15 cellular contexts compared by ENCODE assay signal in genomic region chr2:173958198-173958846, GRCh38. TPM values are rescaled to one million over a fixed set of nuclear protein-coding genes. Genes with fewer than 3 reads are reported as not detected.
DNase-seq lines count a peak whose midpoint lies in the region; ATAC-seq and TF ChIP-seq lines count a peak whose summit lies in the region.
"Had no signal": no experiment of that assay in that cellular context is flagged by ENCODE, and none has a peak within 500 bp of the region (broad histone marks: within the 10 kb centered on the region; RNA-seq: fewer than 3 reads in every experiment).

No MANE protein-coding gene starts in this region.

- no peak for ATAC-seq in activated CD4-positive, alpha-beta T cell treated with anti-CD3 and anti-CD28 coated beads for 36 hours
- ATAC-seq in Panc1 (no peak), gastrocnemius medialis (no peak), GM21717 (IDR thresholded peaks at IDR 0.05; ENCODE audit: unreplicated experiment) (no peak), HG03354 (IDR thresholded peaks at IDR 0.05; ENCODE audit: poor library complexity, severe bottlenecking, unreplicated experiment) (no peak), left lung (no peak)
- no peak for ATAC-seq in effector memory CD8-positive, alpha-beta T cell (replicated peaks)

- H3K27ac ChIP-seq in Panc1 (ENCODE audit: low read length) (peak overlapping the region; percentile 15; the same call in 1 of the 2 replicates), gastrocnemius medialis (peak overlapping the region in 3 of 4 donors; percentile 1 to 100 (median 98)), left lung (no peak overlapping the region)

- POLR2A ChIA-PET in activated CD4-positive, alpha-beta T cell treated with anti-CD3 and anti-CD28 coated beads for 36 hours (lab: Charles Lee), result interaction anchor here (0.6 to 0.8 kb wide), 2 partner anchors 13 to 437 kb away, joined by 4 read pairs; partner anchors contain the start of gene SCRN3
- POLR2A ChIA-PET in Panc1 (lab: Charles Lee), result interaction anchor here (0.7 kb wide), 1 partner anchor 15 kb away, joined by 4 read pairs; no protein-coding TSS in a partner anchor

- no peak for TF ChIP-seq CTCF in Panc1 (IDR thresholded peaks at IDR 0.05)
- TF ChIP-seq CTCF in gastrocnemius medialis (IDR thresholded peaks at IDR 0.05 in 4 of 5, conservative IDR thresholded peaks at IDR 0.05 in 1 of 5), result no peak
- TF ChIP-seq CTCF in left lung (IDR thresholded peaks at IDR 0.05), result no peak

- intact Hi-C loops in activated CD4-positive, alpha-beta T cell treated with anti-CD3 and anti-CD28 coated beads for 36 hours (cut with DNase I, micrococcal nuclease), result no loop called here
- intact Hi-C loops in Panc1 (cut with micrococcal nuclease; ENCODE audit: unreplicated experiment) (no loop called here), gastrocnemius medialis (cut with DNase I; ENCODE audit: low total_unique reads) (loop anchor here (10.0 kb wide), 1 partner anchor 386 kb away; no protein-coding TSS in a partner anchor), left lung (cut with DNase I) (no loop called here)

- TF ChIP-seq POLR2A in gastrocnemius medialis (IDR thresholded peaks at IDR 0.05), result no peak

- peaks cover 43% of the 10 kb centered on the region for H3K4me1 ChIP-seq in Panc1 (ENCODE audit: control insufficient read depth, insufficient read depth, low read length)
- H3K4me1 ChIP-seq in gastrocnemius medialis, result peaks cover 82 to 83% of the 10 kb centered on the region in 2 donors
- peaks cover 16 to 95% of the 10 kb centered on the region in 2 donors for H3K4me1 ChIP-seq in left lung

- no peaks in the 10 kb centered on the region for H3K9me3 Mint-ChIP-seq in activated CD4-positive, alpha-beta T cell treated with anti-CD3 and anti-CD28 coated beads for 36 hours (ENCODE audit: low read depth)
- H3K9me3 Mint-ChIP-seq in effector memory CD8-positive, alpha-beta T cell, result no peaks in the 10 kb centered on the region

- CTCF ChIA-PET in activated CD4-positive, alpha-beta T cell treated with anti-CD3 and anti-CD28 coated beads for 36 hours (lab: Charles Lee), result interaction anchor here (0.5 to 1.6 kb wide), 3 partner anchors 11 to 30 kb away, joined by 3 read pairs; no protein-coding TSS in a partner anchor
- CTCF ChIA-PET in Panc1 (lab: Charles Lee), result interaction anchor here (0.7 kb wide), 1 partner anchor 290 kb away, joined by 3 read pairs; no protein-coding TSS in a partner anchor

- H3K27me3 ChIP-seq in Panc1 (ENCODE audit: control insufficient read depth, insufficient read depth, low read length) (no peaks in the 10 kb centered on the region), gastrocnemius medialis (no peaks in the 10 kb centered on the region), left lung (no peaks in the 10 kb centered on the region)

- no peak overlapping the region for H3K4me3 ChIP-seq in Panc1 (ENCODE audit: low read depth in 2 of 2, low read length in 2 of 2)
- H3K4me3 ChIP-seq in gastrocnemius medialis, result no peak overlapping the region
- H3K4me3 ChIP-seq in left lung, result no peak overlapping the region

- H3K27ac Mint-ChIP-seq in activated CD4-positive, alpha-beta T cell treated with anti-CD3 and anti-CD28 coated beads for 36 hours, result no peak overlapping the region
- H3K27ac Mint-ChIP-seq in effector memory CD8-positive, alpha-beta T cell, result peak overlapping the region in 1 of 2 donors; percentile 23

- H3K36me3 ChIP-seq in Panc1 (ENCODE audit: control insufficient read depth, insufficient read depth, low read length) (peaks cover 30% of the 10 kb centered on the region), gastrocnemius medialis (peaks cover 0 to 20% of the 10 kb centered on the region in 2 donors), left lung (peaks cover 0 to 22% of the 10 kb centered on the region in 2 donors)

- peaks cover 9% of the 10 kb centered on the region; the same call in 1 of the 2 replicates for H3K9me3 ChIP-seq in Panc1 (ENCODE audit: control insufficient read depth, insufficient read depth, low read depth, low read length)
- no peaks in the 10 kb centered on the region for H3K9me3 ChIP-seq in gastrocnemius medialis
- no peaks in the 10 kb centered on the region for H3K9me3 ChIP-seq in left lung

- DNase-seq in activated CD4-positive, alpha-beta T cell treated with anti-CD3 and anti-CD28 coated beads for 36 hours, result no peak
- no peak for DNase-seq in activated CD4-positive, alpha-beta T cell treated with anti-CD3 and anti-CD28 coated beads, Interleukin-2, amount 50 U/mL, for 1 hour
- no peak for DNase-seq in Panc1 (ENCODE audit: low read depth, low spot score)
- DNase-seq in effector memory CD8-positive, alpha-beta T cell, result no peak
- no peak for DNase-seq in gastrocnemius medialis
- no peak for DNase-seq in left lung
- DNase-seq: 8988T; activated CD4-positive, CD25-positive, alpha-beta regulatory T cell; amygdala; EL; kidney glomerular epithelial cell; NCI-H1694 treated with DMSO at 0.1 percent for 48 hours; NCI-H510A had no signal

- H3K27me3 Mint-ChIP-seq in activated CD4-positive, alpha-beta T cell treated with anti-CD3 and anti-CD28 coated beads for 36 hours, result no peaks in the 10 kb centered on the region
- no peaks in the 10 kb centered on the region for H3K27me3 Mint-ChIP-seq in effector memory CD8-positive, alpha-beta T cell

- peaks cover 76% of the 10 kb centered on the region for H3K4me1 Mint-ChIP-seq in activated CD4-positive, alpha-beta T cell treated with anti-CD3 and anti-CD28 coated beads for 36 hours
- peaks cover 63 to 84% of the 10 kb centered on the region in 2 donors for H3K4me1 Mint-ChIP-seq in effector memory CD8-positive, alpha-beta T cell (ENCODE audit: low read depth in 2 of 2)

- in situ Hi-C loops in Panc1 (cut with HindIII; ENCODE audit: low pct_unique_long_range_greater_than_20kb, low sequenced_read_pairs) (no loop called here), gastrocnemius medialis (cut with MboI; ENCODE audit: low sequenced_read_pairs in 4 of 4) (no loop called here)

- peak overlapping the region; percentile 28 for H3K4me3 Mint-ChIP-seq in activated CD4-positive, alpha-beta T cell treated with anti-CD3 and anti-CD28 coated beads for 36 hours
- peak overlapping the region; percentile 72 to 99 for H3K4me3 Mint-ChIP-seq in effector memory CD8-positive, alpha-beta T cell

- no TSS peak for BruUV-seq in Panc1 (replicated peaks; lab: Mats Ljungman, UMichigan)

- H3K36me3 Mint-ChIP-seq in activated CD4-positive, alpha-beta T cell treated with anti-CD3 and anti-CD28 coated beads for 36 hours (ENCODE audit: low read depth), result peaks cover 71% of the 10 kb centered on the region
- H3K36me3 Mint-ChIP-seq in effector memory CD8-positive, alpha-beta T cell (ENCODE audit: insufficient read depth), result peaks cover 50% of the 10 kb centered on the region

RNA-seq across cellular contexts. Expression of gene SP3, which starts 6.9 kb away (rescaled TPM):
- 10 to 100 TPM; 83.8 to 91.4 TPM for total RNA-seq in activated CD4-positive, alpha-beta T cell treated with anti-CD3 and anti-CD28 coated beads for 36 hours
- total RNA-seq in Panc1 (2021; ENCODE audit: unreplicated experiment), result 80.2 TPM
- 40.3 TPM for polyA plus RNA-seq in Panc1 (2012; ENCODE audit: insufficient read length)
- 10 to 100 TPM; 47.9 to 68.9 (median 58.7) TPM for total RNA-seq in gastrocnemius medialis
- 10 to 100 TPM; 69.0 to 84.3 TPM for total RNA-seq in left lung

Comparison
In these comparisons a context has a peak if more than half of its experiments do, and no peak if none do; other contexts are left out.
1. H3K27ac ChIP-seq: peak in Panc1 (single experiment) and gastrocnemius medialis (3 of 4); none in left lung (0 of 2).